Comparison of ENCODE assay signal across 16 cellular contexts in genomic region chr2:8403871-8404270, GRCh38.
A peak's percentile ranks its signal among the peaks of the same experiment; 100 is the strongest.
DNase-seq lines count a peak whose midpoint lies in the region; ATAC-seq and TF ChIP-seq lines count a peak whose summit lies in the region.
"Had no signal": no experiment of that assay in that cellular context is flagged by ENCODE, and none has a peak within 500 bp of the region (broad histone marks: within the 10 kb centered on the region; RNA-seq: fewer than 3 reads in every experiment).

No MANE protein-coding gene starts in this region.

- H3K27me3 Mint-ChIP-seq in type B pancreatic cell, result no peaks in the 10 kb centered on the region
- H3K27me3 Mint-ChIP-seq: CD4-positive, CD25-positive, alpha-beta regulatory T cell had no signal

- H3K36me3 ChIP-seq in Peyer's patch, result no peaks in the 10 kb centered on the region

- ATAC-seq in GM18498 (IDR thresholded peaks at IDR 0.05; ENCODE audit: unreplicated experiment), result no peak
- ATAC-seq: HCT116 had no signal

- DNase-seq in Peyer's patch (peak in 2 of 3 donors; percentile 67 to 68), islet precursor cell (peak; percentile 71), mucosa of gallbladder (ENCODE audit: low spot score) (peak; percentile 32), type B pancreatic cell (ENCODE audit: extremely low spot score, unreplicated experiment) (no peak), COLO829 (ENCODE audit: low spot score) (no peak), mesenteric fat pad (ENCODE audit: low spot score) (no peak)
- DNase-seq: CD4-positive, CD25-positive, alpha-beta regulatory T cell; NCI-H1092; NCI-H146; NCI-H2107; NCI-H2227 treated with DMSO at 0.1 percent for 48 hours; NCI-H524 treated with DMSO at 0.1 percent for 48 hours had no signal

- TF ChIP-seq CTCF in Peyer's patch (IDR thresholded peaks at IDR 0.05) (no peak), type B pancreatic cell (conservative IDR thresholded peaks at IDR 0.05) (no peak)

- H3K36me3 Mint-ChIP-seq in type B pancreatic cell, result peaks cover 4% of the 10 kb centered on the region
- H3K36me3 Mint-ChIP-seq: CD4-positive, CD25-positive, alpha-beta regulatory T cell had no signal

- no peaks in the 10 kb centered on the region for H3K27me3 ChIP-seq in Peyer's patch

- peaks cover 27% of the 10 kb centered on the region for H3K4me1 Mint-ChIP-seq in type B pancreatic cell (ENCODE audit: unreplicated experiment)

- peaks cover 0 to 5% (median 0%) of the 10 kb centered on the region in 4 donors for H3K4me1 ChIP-seq in Peyer's patch

- H3K4me3 ChIP-seq in Peyer's patch, result no peak overlapping the region
- H3K4me3 ChIP-seq: SK-N-MC had no signal

- H3K4me3 Mint-ChIP-seq in type B pancreatic cell, result peak overlapping the region; percentile 2
- H3K4me3 Mint-ChIP-seq: B cell; CD4-positive, CD25-positive, alpha-beta regulatory T cell had no signal

- H3K9me3 Mint-ChIP-seq in type B pancreatic cell, result peaks cover 8% of the 10 kb centered on the region

- no peak overlapping the region for H3K27ac ChIP-seq in Peyer's patch
- H3K27ac ChIP-seq: SK-N-MC had no signal

- H3K27ac Mint-ChIP-seq in type B pancreatic cell, result peak overlapping the region; percentile 80
- H3K27ac Mint-ChIP-seq: B cell had no signal

- H3K9me3 ChIP-seq in Peyer's patch, result no peaks in the 10 kb centered on the region

- TF ChIP-seq POLR2A in Peyer's patch (IDR thresholded peaks at IDR 0.05), result no peak

Comparison
In these comparisons a context has a peak if more than half of its experiments do, and no peak if none do; other contexts are left out.
1. DNase-seq: peak in Peyer's patch (2 of 3), islet precursor cell (single experiment) and mucosa of gallbladder (single experiment); none in type B pancreatic cell (single experiment), COLO829 (single experiment) and mesenteric fat pad (single experiment).